14 cellular contexts compared by ENCODE assay signal in the genomic region with DNA sequence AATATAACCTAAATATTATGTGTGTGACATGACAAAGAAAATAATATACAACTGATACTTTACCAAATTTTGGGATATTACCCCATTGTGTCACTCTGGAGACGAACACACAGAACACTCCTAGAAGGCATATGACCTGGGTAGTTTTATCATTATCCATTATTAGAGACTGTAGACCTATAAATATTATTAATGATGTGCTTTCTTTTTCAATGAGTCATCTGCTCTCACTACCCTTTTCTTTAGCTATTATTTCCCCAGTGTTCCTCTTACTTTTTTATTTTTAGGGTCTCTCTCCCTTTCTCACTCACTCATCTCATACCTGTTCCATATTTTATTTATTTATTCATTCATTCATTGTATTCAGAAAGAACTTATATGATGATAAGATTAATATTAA.
A peak's percentile ranks its signal among the peaks of the same experiment; 100 is the strongest.
DNase-seq lines count a peak whose midpoint lies in the region; ATAC-seq, FAIRE-seq and TF ChIP-seq lines count a peak whose summit lies in the region.
"Had no signal": no experiment of that assay in that cellular context is flagged by ENCODE, and none has a peak within 500 bp of the region (broad histone marks: within the 10 kb centered on the region; RNA-seq: fewer than 3 reads in every experiment).

No MANE protein-coding gene starts in this region.

- H3K27me3 Mint-ChIP-seq in CD8-positive, alpha-beta T cell (ENCODE audit: low read depth), result no peaks in the 10 kb centered on the region
- H3K27me3 Mint-ChIP-seq in central memory CD8-positive, alpha-beta T cell, result no peaks in the 10 kb centered on the region

- H3K4me3 Mint-ChIP-seq in CD8-positive, alpha-beta T cell, result peak overlapping the region; percentile 77
- no peak overlapping the region for H3K4me3 Mint-ChIP-seq in central memory CD8-positive, alpha-beta T cell
- H3K4me3 Mint-ChIP-seq: GM23338 had no signal

- peaks cover 50% of the 10 kb centered on the region for H3K4me1 Mint-ChIP-seq in CD8-positive, alpha-beta T cell (ENCODE audit: low read depth)
- peaks cover 39% of the 10 kb centered on the region for H3K4me1 Mint-ChIP-seq in central memory CD8-positive, alpha-beta T cell

- CTCF ChIA-PET in CD8-positive, alpha-beta T cell (lab: Charles Lee), result interaction anchor here (1.1 to 1.8 kb wide), 4 partner anchors 10 to 134 kb away, joined by 3 to 6 read pairs (median 4); no protein-coding TSS in a partner anchor

- H3K4me1 ChIP-seq in CD8-positive, alpha-beta T cell (ENCODE audit: insufficient read depth, low read length), result peaks cover 57% of the 10 kb centered on the region
- H3K4me1 ChIP-seq in MM.1S (ENCODE audit: low read length), result peaks cover 27% of the 10 kb centered on the region
- no peaks in the 10 kb centered on the region for H3K4me1 ChIP-seq in esophagus muscularis mucosa
- H3K4me1 ChIP-seq: vagina had no signal

- no peak for ATAC-seq in CD8-positive, alpha-beta T cell
- ATAC-seq in central memory CD8-positive, alpha-beta T cell (replicated peaks; ENCODE audit: extremely low read depth, poor library complexity, severe bottlenecking), result no peak
- ATAC-seq: GM23338 had no signal

- peak overlapping the region; percentile 79 for H3K9ac ChIP-seq in MM.1S (ENCODE audit: low read length)

- no peak overlapping the region for H3K4me3 ChIP-seq in CD8-positive, alpha-beta T cell (ENCODE audit: low read depth, low read length)
- H3K4me3 ChIP-seq in MM.1S (ENCODE audit: low read length) (peak overlapping the region; percentile 42), esophagus muscularis mucosa (no peak overlapping the region)
- H3K4me3 ChIP-seq: GM23338, vagina had no signal

- H2AFZ ChIP-seq in MM.1S (ENCODE audit: low read length), result no peak overlapping the region; the same call in 1 of the 2 replicates
- H2AFZ ChIP-seq: GM23338 had no signal

- intact Hi-C loops in CD8-positive, alpha-beta T cell (cut with DNase I, micrococcal nuclease), result loop anchor here (2.0 to 5.0 kb wide), 4 partner anchors 13 to 78 kb away; no protein-coding TSS in a partner anchor
- intact Hi-C loops in esophagus muscularis mucosa (cut with DNase I) (no loop called here), cardiac septum (cut with DNase I) (no loop called here)

- H3K9me2 ChIP-seq in MM.1S (replicated peaks; ENCODE audit: insufficient read depth, low read length), result no peaks in the 10 kb centered on the region

- H3K36me3 Mint-ChIP-seq in CD8-positive, alpha-beta T cell, result no peaks in the 10 kb centered on the region
- H3K36me3 Mint-ChIP-seq in central memory CD8-positive, alpha-beta T cell (ENCODE audit: insufficient read depth), result peaks cover 4% of the 10 kb centered on the region

- H4K20me1 ChIP-seq in MM.1S (ENCODE audit: insufficient read depth, low read length), result no peaks in the 10 kb centered on the region

- 85% methylated on average over 1 of the region's 1 CpG for WGBS in esophagus muscularis mucosa

- no peak for DNase-seq in CD8-positive, alpha-beta T cell
- DNase-seq in GM12891 (ENCODE audit: insufficient read length, low spot score), result no peak
- DNase-seq in MM.1S, result peak; percentile 9
- no peak for DNase-seq in central memory CD8-positive, alpha-beta T cell (ENCODE audit: low spot score in 2 of 2)
- DNase-seq in esophagus muscularis mucosa (ENCODE audit: extremely low spot score), result no peak
- no peak for DNase-seq in cardiac septum (ENCODE audit: low spot score)
- no peak for DNase-seq in GM03348 (ENCODE audit: low spot score)
- DNase-seq: cerebellar nuclear complex, mesendoderm, NCI-H1436 treated with DMSO at 0.1 percent for 48 hours, NCI-H510A, occipital lobe had no signal

- TF ChIP-seq POLR2A in GM12891 (IDR thresholded peaks at IDR 0.05; ENCODE audit: low read depth, low read length) (no peak), esophagus muscularis mucosa (IDR thresholded peaks at IDR 0.05; ENCODE audit: low read depth) (no peak)

- H3F3A ChIP-seq in MM.1S (ENCODE audit: insufficient read depth, low read length), result peaks cover 57% of the 10 kb centered on the region

- no peaks in the 10 kb centered on the region for H3K9me3 ChIP-seq in CD8-positive, alpha-beta T cell (ENCODE audit: low read length)
- H3K9me3 ChIP-seq in MM.1S (replicated peaks; ENCODE audit: insufficient read depth, low read length) (no peaks in the 10 kb centered on the region), esophagus muscularis mucosa (no peaks in the 10 kb centered on the region)
- H3K9me3 ChIP-seq: vagina had no signal

- peak overlapping the region; percentile 28 for H3K27ac ChIP-seq in CD8-positive, alpha-beta T cell (ENCODE audit: low read depth, low read length)
- peak overlapping the region; percentile 99 for H3K27ac ChIP-seq in MM.1S (ENCODE audit: low read length)
- no peak overlapping the region for H3K27ac ChIP-seq in esophagus muscularis mucosa (replicated peaks in 1 of 4)
- H3K27ac ChIP-seq: vagina had no signal

- H3K36me3 ChIP-seq in CD8-positive, alpha-beta T cell (ENCODE audit: insufficient read depth, low read length), result no peaks in the 10 kb centered on the region
- no peaks in the 10 kb centered on the region for H3K36me3 ChIP-seq in MM.1S (replicated peaks; ENCODE audit: insufficient read depth, low read length)
- no peaks in the 10 kb centered on the region for H3K36me3 ChIP-seq in esophagus muscularis mucosa
- H3K36me3 ChIP-seq: vagina had no signal

- peak overlapping the region; percentile 96 for H3K27ac Mint-ChIP-seq in CD8-positive, alpha-beta T cell
- peak overlapping the region; percentile 99 for H3K27ac Mint-ChIP-seq in central memory CD8-positive, alpha-beta T cell (ENCODE audit: low read depth)
- H3K27ac Mint-ChIP-seq: GM23338 had no signal

- H3K4me2 ChIP-seq in MM.1S (ENCODE audit: low read depth, low read length), result peak overlapping the region; percentile 60
- H3K4me2 ChIP-seq: GM23338 had no signal

- no peak for TF ChIP-seq EP300 in esophagus muscularis mucosa (IDR thresholded peaks at IDR 0.05)

- 0 out of 2 replicates have a peak, but pooled peaks cover 4% of the 10 kb centered on the region for H3K79me2 ChIP-seq in MM.1S (ENCODE audit: low read length)

- no peaks in the 10 kb centered on the region for H3K27me3 ChIP-seq in CD8-positive, alpha-beta T cell (ENCODE audit: insufficient read depth, low read length)
- H3K27me3 ChIP-seq in MM.1S (replicated peaks; ENCODE audit: insufficient read depth, low read length) (no peaks in the 10 kb centered on the region), esophagus muscularis mucosa (no peaks in the 10 kb centered on the region)
- H3K27me3 ChIP-seq: vagina had no signal

- no peak for TF ChIP-seq CTCF in CD8-positive, alpha-beta T cell (IDR thresholded peaks at IDR 0.05)
- TF ChIP-seq CTCF in MM.1S (IDR thresholded peaks at IDR 0.05; ENCODE audit: low read length), result no peak
- no peak for TF ChIP-seq CTCF in esophagus muscularis mucosa (IDR thresholded peaks at IDR 0.05)

- POLR2A ChIA-PET in CD8-positive, alpha-beta T cell (lab: Charles Lee), result interaction anchor here (1.1 kb wide), 1 partner anchor 892 kb away, joined by 3 read pairs; no protein-coding TSS in a partner anchor

- H3K9me3 Mint-ChIP-seq in CD8-positive, alpha-beta T cell, result no peaks in the 10 kb centered on the region
- H3K9me3 Mint-ChIP-seq in central memory CD8-positive, alpha-beta T cell, result no peaks in the 10 kb centered on the region
- H3K9me3 Mint-ChIP-seq: GM23338 had no signal

- FAIRE-seq in GM12891 (lab: Jason Lieb, UNC), result no peak

TF ChIP-seq in GM12891, 5 proteins besides CTCF, POLR2A, EP300 and RAD21:
- TF ChIP-seq SPI1 (IDR thresholded peaks at IDR 0.05; ENCODE audit: low read depth, low read length) (peak; percentile 54; the same call in 1 of the 2 replicates), POLR2AphosphoS5 (IDR thresholded peaks at IDR 0.05; ENCODE audit: low read depth, low read length) (no peak), TAF1 (IDR thresholded peaks at IDR 0.05; ENCODE audit: low read depth, low read length) (no peak), POU2F2 (IDR thresholded peaks at IDR 0.05; ENCODE audit: low read depth, low read length) (no peak), PAX5 (IDR thresholded peaks at IDR 0.05; ENCODE audit: insufficient read depth, low read length, severe bottlenecking) (no peak)

Comparison
In these comparisons a context has a peak if more than half of its experiments do, and no peak if none do; other contexts are left out.
1. H3K27ac ChIP-seq: peak in CD8-positive, alpha-beta T cell (single experiment) and MM.1S (single experiment); none in esophagus muscularis mucosa (0 of 4).
2. intact Hi-C loops: an anchor here in CD8-positive, alpha-beta T cell (2.0 to 5.0 kb wide); none called in esophagus muscularis mucosa and cardiac septum.